21 cellular contexts compared by ENCODE assay signal in the genomic region with DNA sequence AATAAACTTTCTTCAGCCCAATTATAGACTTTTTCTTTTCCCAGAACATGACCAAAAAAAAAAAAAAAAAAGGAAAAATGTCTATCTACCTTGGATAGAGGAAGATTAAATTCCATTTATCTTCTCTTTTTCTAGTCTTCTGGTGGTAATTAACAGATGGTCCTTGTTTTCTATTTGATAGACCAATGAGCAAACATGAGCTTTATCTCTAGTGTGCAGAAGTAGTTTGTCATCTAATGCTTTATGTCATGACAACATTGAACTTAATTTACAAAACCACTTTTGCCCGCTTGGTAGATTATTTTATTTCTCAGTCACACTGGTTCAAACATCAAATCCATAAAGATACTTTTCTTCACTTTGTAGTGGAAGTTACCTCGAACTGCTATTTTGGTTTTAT.
DNase-seq lines count a peak whose midpoint lies in the region; ATAC-seq and TF ChIP-seq lines count a peak whose summit lies in the region.
"Had no signal": no experiment of that assay in that cellular context is flagged by ENCODE, and none has a peak within 500 bp of the region (broad histone marks: within the 10 kb centered on the region; RNA-seq: fewer than 3 reads in every experiment).

No MANE protein-coding gene starts in this region.

- H3K79me2 ChIP-seq in SK-N-SH (ENCODE audit: insufficient read depth) (no peaks in the 10 kb centered on the region), MM.1S (ENCODE audit: low read length) (no peaks in the 10 kb centered on the region)

- no peak overlapping the region for H2AFZ ChIP-seq in SK-N-SH (ENCODE audit: low read depth)
- H2AFZ ChIP-seq in MM.1S (ENCODE audit: low read length) = no peak overlapping the region

- intact Hi-C loops in mucosa of descending colon (cut with DNase I, micrococcal nuclease) = no loop called here

- H3K27ac ChIP-seq in SK-N-SH (ENCODE audit: low read depth in 2 of 2, low read length in 1 of 2) = peak overlapping the region in 1 of 2 experiments; percentile 59; a peak in 1 of 4 replicates
- H3K27ac ChIP-seq in RWPE2 (ENCODE audit: poor library complexity, severe bottlenecking) = peak overlapping the region; percentile 62
- no peak overlapping the region for H3K27ac ChIP-seq in MM.1S (ENCODE audit: low read length)
- H3K27ac ChIP-seq: C4-2B, HL-60, KMS-11 had no signal

- CTCF ChIA-PET in SK-N-SH (lab: Yijun Ruan, JAX) = no interaction called here

- no peak overlapping the region for H3K4me3 Mint-ChIP-seq in stimulated activated naive CD8-positive, alpha-beta T cell treated with anti-CD3 and anti-CD28 coated beads, Interleukin-15, amount 100 ng/mL, for 72 hours
- H3K4me3 Mint-ChIP-seq: H9 had no signal

- H3K9me3 ChIP-seq in SK-N-SH (no peaks in the 10 kb centered on the region), RWPE2 (ENCODE audit: severe bottlenecking) (no peaks in the 10 kb centered on the region), mucosa of descending colon (no peaks in the 10 kb centered on the region), MM.1S (replicated peaks; ENCODE audit: insufficient read depth, low read length) (no peaks in the 10 kb centered on the region)

- H3K4me1 ChIP-seq in SK-N-SH (ENCODE audit: control insufficient read depth in 1 of 2, insufficient read depth in 2 of 2, low read depth in 1 of 2, low read length in 1 of 2) (peaks cover 0 to 20% of the 10 kb centered on the region in 2 experiments; a peak in 2 of 4 replicates), RWPE2 (ENCODE audit: insufficient read depth, poor library complexity, severe bottlenecking) (peaks cover 51% of the 10 kb centered on the region), mucosa of descending colon (ENCODE audit: low read depth) (no peaks in the 10 kb centered on the region), MM.1S (ENCODE audit: low read length) (no peaks in the 10 kb centered on the region)

- TF ChIP-seq CTCF in SK-N-SH (IDR thresholded peaks at IDR 0.05) (no peak), RWPE2 (IDR thresholded peaks at IDR 0.05; ENCODE audit: poor library complexity, severe bottlenecking) (no peak), mucosa of descending colon (IDR thresholded peaks at IDR 0.05) (no peak), MM.1S (IDR thresholded peaks at IDR 0.05; ENCODE audit: low read length) (no peak)

- H4K20me1 ChIP-seq in SK-N-SH (ENCODE audit: insufficient read depth) (no peaks in the 10 kb centered on the region), MM.1S (ENCODE audit: insufficient read depth, low read length) (no peaks in the 10 kb centered on the region)

- H3K4me2 ChIP-seq in SK-N-SH (0 out of 2 replicates have a peak overlapping the region, but pooled peaks have one; percentile 14), MM.1S (ENCODE audit: low read depth, low read length) (no peak overlapping the region)
- H3K4me2 ChIP-seq: KMS-11 had no signal

- no peaks in the 10 kb centered on the region for H3K36me3 ChIP-seq in SK-N-SH (replicated peaks in 1 of 2; ENCODE audit: control insufficient read depth in 1 of 2, insufficient read depth in 2 of 2, low read length in 1 of 2)
- H3K36me3 ChIP-seq in RWPE2 (ENCODE audit: low read depth) = no peaks in the 10 kb centered on the region
- no peaks in the 10 kb centered on the region for H3K36me3 ChIP-seq in mucosa of descending colon (ENCODE audit: low read depth)
- H3K36me3 ChIP-seq in MM.1S (replicated peaks; ENCODE audit: insufficient read depth, low read length) = no peaks in the 10 kb centered on the region

- no peak for DNase-seq in SK-N-SH
- no peak for DNase-seq in RWPE2 (ENCODE audit: low spot score)
- peak; percentile 47 to 83 for DNase-seq in erythroblast (lab: John Stamatoyannopoulos, UW)
- no peak for DNase-seq in mucosa of descending colon
- no peak for DNase-seq in MM.1S
- DNase-seq in stimulated activated naive CD8-positive, alpha-beta T cell treated with anti-CD3 and anti-CD28 coated beads, Interleukin-15, amount 100 ng/mL, for 72 hours = no peak
- DNase-seq: GF-D8, H9, MV-4-11, NCI-H1694, NCI-H2081, NCI-H2171 treated with DMSO at 0.1 percent for 48 hours, NCI-H524 treated with DMSO at 0.1 percent for 48 hours, NCI-H82, Right ventricle myocardium superior had no signal

- H3K9me2 ChIP-seq in SK-N-SH (0 out of 2 replicates have a peak, but pooled peaks cover 6% of the 10 kb centered on the region), MM.1S (replicated peaks; ENCODE audit: insufficient read depth, low read length) (no peaks in the 10 kb centered on the region)

- H3K4me3 ChIP-seq in SK-N-SH (ENCODE audit: low read depth in 2 of 2, low read length in 1 of 2) = no peak overlapping the region
- no peak overlapping the region for H3K4me3 ChIP-seq in RWPE2 (ENCODE audit: severe bottlenecking)
- H3K4me3 ChIP-seq in mucosa of descending colon = no peak overlapping the region
- H3K4me3 ChIP-seq in MM.1S (ENCODE audit: low read length) = no peak overlapping the region

- H3K9me3 Mint-ChIP-seq in stimulated activated naive CD8-positive, alpha-beta T cell treated with anti-CD3 and anti-CD28 coated beads, Interleukin-15, amount 100 ng/mL, for 72 hours = no peaks in the 10 kb centered on the region

- POLR2A ChIA-PET in SK-N-SH (lab: Yijun Ruan, JAX) = no interaction called here

- no peak overlapping the region for H3K27ac Mint-ChIP-seq in stimulated activated naive CD8-positive, alpha-beta T cell treated with anti-CD3 and anti-CD28 coated beads, Interleukin-15, amount 100 ng/mL, for 72 hours
- H3K27ac Mint-ChIP-seq: H9 had no signal

- no peaks in the 10 kb centered on the region for H3K27me3 Mint-ChIP-seq in stimulated activated naive CD8-positive, alpha-beta T cell treated with anti-CD3 and anti-CD28 coated beads, Interleukin-15, amount 100 ng/mL, for 72 hours

- H3K27me3 ChIP-seq in SK-N-SH (ENCODE audit: insufficient read depth) (no peaks in the 10 kb centered on the region), RWPE2 (ENCODE audit: insufficient read depth, poor library complexity, severe bottlenecking) (no peaks in the 10 kb centered on the region), MM.1S (replicated peaks; ENCODE audit: insufficient read depth, low read length) (no peaks in the 10 kb centered on the region)

- WGBS in SK-N-SH (ENCODE audit: low lambda C conversion rate) = 85% methylated on average over 2 of the region's 2 CpGs

- no peaks in the 10 kb centered on the region for H3K4me1 Mint-ChIP-seq in stimulated activated naive CD8-positive, alpha-beta T cell treated with anti-CD3 and anti-CD28 coated beads, Interleukin-15, amount 100 ng/mL, for 72 hours
- H3K4me1 Mint-ChIP-seq: H9 had no signal

- H3F3A ChIP-seq in SK-N-SH (replicated peaks; ENCODE audit: insufficient read depth) (peaks cover 38% of the 10 kb centered on the region), MM.1S (ENCODE audit: insufficient read depth, low read length) (no peaks in the 10 kb centered on the region)

- ATAC-seq in SK-N-SH treated with all-trans-retinoic acid at 6 μM for 48 hours (no peak), RWPE2 (ENCODE audit: low read depth) (no peak), HG02885 (IDR thresholded peaks at IDR 0.05; ENCODE audit: poor library complexity, unreplicated experiment) (no peak), mucosa of descending colon (no peak)
- ATAC-seq in stimulated activated naive CD8-positive, alpha-beta T cell treated with anti-CD3 and anti-CD28 coated beads, Interleukin-15, amount 100 ng/mL, for 72 hours = no peak
- ATAC-seq: HepG2 had no signal

- H3K9ac ChIP-seq in SK-N-SH (no peak overlapping the region), MM.1S (ENCODE audit: low read length) (no peak overlapping the region)
- H3K9ac ChIP-seq: KMS-11 had no signal

- TF ChIP-seq RAD21 in SK-N-SH (IDR thresholded peaks at IDR 0.05; ENCODE audit: low read length) = no peak

- TF ChIP-seq POLR2A in erythroblast (IDR thresholded peaks at IDR 0.05; ENCODE audit: low read length) = no peak

- TF ChIP-seq EP300 in SK-N-SH (IDR thresholded peaks at IDR 0.05; ENCODE audit: borderline replicate concordance in 1 of 2, low read depth in 1 of 2, low read length in 1 of 2) = no peak

TF ChIP-seq in SK-N-SH, 30 proteins besides CTCF, POLR2A, EP300 and RAD21:
- TF ChIP-seq TEAD4 (IDR thresholded peaks at IDR 0.05; ENCODE audit: borderline replicate concordance, insufficient read depth) = peak; percentile 3; the same call in 1 of the 2 replicates
- TF ChIP-seq SIN3A (IDR thresholded peaks at IDR 0.05; ENCODE audit: borderline replicate concordance, low read depth, low read length) = no peak

TF ChIP-seq in SK-N-SH treated with all-trans-retinoic acid at 6 μM for 48 hours, 23 proteins besides CTCF, POLR2A, EP300 and RAD21:
- no peak for TF ChIP-seq CSDC2 (CRISPR knock-in tag; IDR thresholded peaks at IDR 0.05)
- TF ChIP-seq ZC3H10 (CRISPR knock-in tag; IDR thresholded peaks at IDR 0.05) = no peak
- TF ChIP-seq, protein P1, sequence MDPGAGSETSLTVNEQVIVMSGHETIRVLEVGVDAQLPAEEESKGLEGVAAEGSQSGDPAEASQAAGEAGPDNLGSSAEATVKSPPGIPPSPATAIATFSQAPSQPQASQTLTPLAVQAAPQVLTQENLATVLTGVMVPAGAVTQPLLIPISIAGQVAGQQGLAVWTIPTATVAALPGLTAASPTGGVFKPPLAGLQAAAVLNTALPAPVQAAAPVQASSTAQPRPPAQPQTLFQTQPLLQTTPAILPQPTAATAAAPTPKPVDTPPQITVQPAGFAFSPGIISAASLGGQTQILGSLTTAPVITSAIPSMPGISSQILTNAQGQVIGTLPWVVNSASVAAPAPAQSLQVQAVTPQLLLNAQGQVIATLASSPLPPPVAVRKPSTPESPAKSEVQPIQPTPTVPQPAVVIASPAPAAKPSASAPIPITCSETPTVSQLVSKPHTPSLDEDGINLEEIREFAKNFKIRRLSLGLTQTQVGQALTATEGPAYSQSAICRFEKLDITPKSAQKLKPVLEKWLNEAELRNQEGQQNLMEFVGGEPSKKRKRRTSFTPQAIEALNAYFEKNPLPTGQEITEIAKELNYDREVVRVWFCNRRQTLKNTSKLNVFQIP (CRISPR knock-in tag; IDR thresholded peaks at IDR 0.05; ENCODE audit: borderline replicate concordance, low read depth) = no peak
- TF ChIP-seq RARB (CRISPR knock-in tag; IDR thresholded peaks at IDR 0.05) = no peak
- no peak for TF ChIP-seq ZNF8 (CRISPR knock-in tag; IDR thresholded peaks at IDR 0.05)
- no peak for TF ChIP-seq ESRRG (CRISPR knock-in tag; IDR thresholded peaks at IDR 0.05)
TF ChIP-seq in SK-N-SH treated with all-trans-retinoic acid at 6 μM for 48 hours: peak in this region for 0.

Comparison
In these comparisons a context has a peak if more than half of its experiments do, and no peak if none do; other contexts are left out.
1. DNase-seq: peak in erythroblast (2 of 2); none in SK-N-SH (single experiment), RWPE2 (single experiment), mucosa of descending colon (0 of 3), MM.1S (single experiment) and stimulated activated naive CD8-positive, alpha-beta T cell treated with anti-CD3 and anti-CD28 coated beads, Interleukin-15, amount 100 ng/mL, for 72 hours (0 of 2).